ENCODE assay signal across 25 cellular contexts in the genomic region with DNA sequence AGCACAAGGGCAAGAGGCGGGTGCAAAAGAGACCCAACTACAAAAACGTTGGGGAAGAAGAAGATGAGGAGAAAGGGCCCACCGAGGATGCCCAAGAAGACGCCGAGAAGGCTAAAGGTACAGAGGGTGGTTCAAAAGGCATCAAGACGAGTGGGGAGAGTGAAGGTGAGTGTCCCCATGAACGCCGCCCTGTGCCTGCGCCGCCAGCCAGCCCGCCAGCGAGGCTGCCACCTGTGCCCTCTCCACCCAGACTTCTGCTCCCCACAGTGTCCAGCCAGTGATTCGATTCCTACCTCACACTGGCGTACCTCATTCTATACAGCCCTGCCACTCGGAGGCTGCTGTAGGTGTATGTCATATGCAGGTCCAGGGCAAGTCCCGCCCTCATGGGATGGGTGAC.
"Had no signal": no experiment of that assay in that cellular context is flagged by ENCODE, and none has a peak within 500 bp of the region (broad histone marks: within the 10 kb centered on the region; RNA-seq: fewer than 3 reads in every experiment).

No MANE protein-coding gene starts in this region.

- H3K4me3 ChIP-seq: ascending aorta, breast epithelium, cardiac muscle cell, colonic mucosa, esophagus squamous epithelium, gastroesophageal sphincter had no signal

- H3K4me3 Mint-ChIP-seq: activated CD4-positive, alpha-beta memory T cell treated with anti-CD3 and anti-CD28 coated beads, Interleukin-2, amount 10 ng/mL, durations not matched to agents 7 days and 5 days; activated CD4-positive, alpha-beta T cell treated with anti-CD3 and anti-CD28 coated beads for 36 hours; activated CD4-positive, alpha-beta T cell treated with anti-CD3 and anti-CD28 coated beads, Interleukin-2, amount 10 ng/mL, durations not matched to agents 24 days and 14 days; activated naive CD4-positive, alpha-beta T cell treated with anti-CD3 and anti-CD28 coated beads, Interleukin-2, amount 10 ng/mL, durations not matched to agents 7 days and 5 days; activated naive CD8-positive, alpha-beta T cell treated with anti-CD3 and anti-CD28 coated beads, Interleukin-2, amount 10 ng/mL, durations not matched to agents 7 days and 5 days; brain; T-cell; T-helper 1 cell treated with Interleukin-12 subunit alpha and Interleukin-12 subunit beta and Interleukin-4 antibody, amounts not matched to agents 30 μg/mL and 1 μg/mL, for 36 hours had no signal

- DNase-seq: activated CD4-positive, alpha-beta memory T cell treated with anti-CD3 and anti-CD28 coated beads, Interleukin-2, amount 10 ng/mL, durations not matched to agents 7 days and 5 days; activated CD4-positive, alpha-beta T cell treated with anti-CD3 and anti-CD28 coated beads for 36 hours; activated CD4-positive, alpha-beta T cell treated with anti-CD3 and anti-CD28 coated beads, Interleukin-2, amount 10 ng/mL, durations not matched to agents 24 days and 14 days; activated CD4-positive, CD25-positive, alpha-beta regulatory T cell; activated CD4-positive, CD25-positive, alpha-beta regulatory T cell treated with anti-CD3 and anti-CD28 coated beads, Interleukin-2, amount 50 U/mL, for 72 hours; activated gamma-delta T cell; activated naive CD4-positive, alpha-beta T cell; activated naive CD4-positive, alpha-beta T cell treated with anti-CD3 and anti-CD28 coated beads, Interleukin-2, amount 10 ng/mL, durations not matched to agents 7 days and 5 days; activated naive CD8-positive, alpha-beta T cell treated with anti-CD3 and anti-CD28 coated beads, Interleukin-2, amount 10 ng/mL, durations not matched to agents 7 days and 5 days; activated T-cell treated with anti-CD3 and anti-CD28 coated beads, Interleukin-2, amount 50 U/mL, for 48 hours; central memory CD4-positive, alpha-beta T cell; cerebellar nuclear complex; colonic mucosa; effector CD8-positive, alpha-beta T cell; esophagus squamous epithelium; foreskin melanocyte; SW 1271; T-cell had no signal

- H3K4me1 ChIP-seq: ascending aorta, breast epithelium, colonic mucosa had no signal

- H3K9me3 ChIP-seq: ascending aorta, breast epithelium, colonic mucosa, esophagus squamous epithelium, gastroesophageal sphincter had no signal

- H3K27me3 ChIP-seq: ascending aorta, breast epithelium, cardiac muscle cell, colonic mucosa, esophagus squamous epithelium, gastroesophageal sphincter had no signal

- ATAC-seq: activated CD4-positive, alpha-beta T cell treated with anti-CD3 and anti-CD28 coated beads for 36 hours; activated naive CD4-positive, alpha-beta T cell treated with anti-CD3 and anti-CD28 coated beads, Interleukin-2, amount 50 U/mL, for 72 hours; gastroesophageal sphincter; T-cell had no signal

- H3K27ac ChIP-seq: ascending aorta, cardiac muscle cell, colonic mucosa, gastroesophageal sphincter had no signal

- H3K9me3 Mint-ChIP-seq: activated CD4-positive, alpha-beta memory T cell treated with anti-CD3 and anti-CD28 coated beads, Interleukin-2, amount 10 ng/mL, durations not matched to agents 7 days and 5 days; activated CD4-positive, alpha-beta T cell treated with anti-CD3 and anti-CD28 coated beads, Interleukin-2, amount 10 ng/mL, durations not matched to agents 24 days and 14 days; activated naive CD4-positive, alpha-beta T cell treated with anti-CD3 and anti-CD28 coated beads, Interleukin-2, amount 10 ng/mL, durations not matched to agents 7 days and 5 days; activated naive CD4-positive, alpha-beta T cell treated with anti-CD3 and anti-CD28 coated beads, Interleukin-2, amount 50 U/mL, for 72 hours; activated naive CD8-positive, alpha-beta T cell treated with anti-CD3 and anti-CD28 coated beads, Interleukin-2, amount 10 ng/mL, durations not matched to agents 7 days and 5 days; brain; T-cell; T-helper 1 cell treated with Interleukin-12 subunit alpha and Interleukin-12 subunit beta and Interleukin-4 antibody, amounts not matched to agents 30 μg/mL and 1 μg/mL, for 36 hours had no signal

- H3K27ac Mint-ChIP-seq: activated CD4-positive, alpha-beta memory T cell treated with anti-CD3 and anti-CD28 coated beads, Interleukin-2, amount 10 ng/mL, durations not matched to agents 7 days and 5 days; activated CD4-positive, alpha-beta T cell treated with anti-CD3 and anti-CD28 coated beads for 36 hours; activated CD4-positive, alpha-beta T cell treated with anti-CD3 and anti-CD28 coated beads, Interleukin-2, amount 10 ng/mL, durations not matched to agents 24 days and 14 days; activated naive CD4-positive, alpha-beta T cell treated with anti-CD3 and anti-CD28 coated beads, Interleukin-2, amount 10 ng/mL, durations not matched to agents 7 days and 5 days; activated naive CD8-positive, alpha-beta T cell treated with anti-CD3 and anti-CD28 coated beads, Interleukin-2, amount 10 ng/mL, durations not matched to agents 7 days and 5 days; brain; T-cell; T-helper 1 cell treated with Interleukin-12 subunit alpha and Interleukin-12 subunit beta and Interleukin-4 antibody, amounts not matched to agents 30 μg/mL and 1 μg/mL, for 36 hours had no signal

- H3K27me3 Mint-ChIP-seq: activated CD4-positive, alpha-beta memory T cell treated with anti-CD3 and anti-CD28 coated beads, Interleukin-2, amount 10 ng/mL, durations not matched to agents 7 days and 5 days; activated CD4-positive, alpha-beta T cell treated with anti-CD3 and anti-CD28 coated beads for 36 hours; activated CD4-positive, alpha-beta T cell treated with anti-CD3 and anti-CD28 coated beads, Interleukin-2, amount 10 ng/mL, durations not matched to agents 24 days and 14 days; activated naive CD4-positive, alpha-beta T cell treated with anti-CD3 and anti-CD28 coated beads, Interleukin-2, amount 10 ng/mL, durations not matched to agents 7 days and 5 days; activated naive CD8-positive, alpha-beta T cell treated with anti-CD3 and anti-CD28 coated beads, Interleukin-2, amount 10 ng/mL, durations not matched to agents 7 days and 5 days; brain; T-cell had no signal

- H3K36me3 ChIP-seq: breast epithelium, cardiac muscle cell, colonic mucosa had no signal
